ENCODE assay signal across 12 cellular contexts in genomic region chr11:57320719-57321387, GRCh38. TPM values are rescaled to one million over a fixed set of nuclear protein-coding genes. Genes with fewer than 3 reads are reported as not detected.
DNase-seq lines count a peak whose midpoint lies in the region; ATAC-seq and TF ChIP-seq lines count a peak whose summit lies in the region.
"Had no signal": no experiment of that assay in that cellular context is flagged by ENCODE, and none has a peak within 500 bp of the region (broad histone marks: within the 10 kb centered on the region; RNA-seq: fewer than 3 reads in every experiment).

No MANE protein-coding gene starts in this region.

- no peak for TF ChIP-seq CTCF in CD8-positive, alpha-beta T cell (IDR thresholded peaks at IDR 0.05)
- TF ChIP-seq CTCF in retinal pigment epithelial cell (conservative IDR thresholded peaks at IDR 0.05; ENCODE audit: low read depth, low read length) (no peak), GM13977 (IDR thresholded peaks at IDR 0.05; ENCODE audit: extremely low read depth, insufficient read depth, missing control alignments) (no peak)

- no peaks in the 10 kb centered on the region for H3K27me3 Mint-ChIP-seq in CD8-positive, alpha-beta T cell (ENCODE audit: low read depth)

- no peak for ATAC-seq in CD8-positive, alpha-beta T cell

- no peak for DNase-seq in CD8-positive, alpha-beta T cell
- DNase-seq in adipocyte (ENCODE audit: low read depth) (no peak), hepatic stellate cell (ENCODE audit: low spot score) (peak; percentile 49), retinal pigment epithelial cell (ENCODE audit: low read depth) (no peak), RPMI8226 (no peak), NCI-H1417 (lab: John Stamatoyannopoulos, UW) (no peak), NCI-H748 (lab: John Stamatoyannopoulos, UW; ENCODE audit: unreplicated experiment) (no peak), GM13977 (ENCODE audit: low spot score) (no peak)
- DNase-seq: occipital lobe had no signal

- intact Hi-C loops in CD8-positive, alpha-beta T cell (cut with DNase I, micrococcal nuclease), result loop anchor here (5.0 to 10.0 kb wide), 3 partner anchors 106 to 1824 kb away; partner anchors contain the start of genes FAM111A (in 1 of the 2), LPXN (in 1 of the 2), SLC43A3 (in 1 of the 2) and ZFP91 (in 1 of the 2)

- no peak overlapping the region for H3K4me3 Mint-ChIP-seq in CD8-positive, alpha-beta T cell

- in situ Hi-C loops in GM13977 (cut with MboI; ENCODE audit: low pct_unique_long_range_greater_than_20kb, low sequenced_read_pairs, unreplicated experiment), result no loop called here

- H3K27me3 ChIP-seq in CD8-positive, alpha-beta T cell (ENCODE audit: insufficient read depth, low read length), result no peaks in the 10 kb centered on the region
- no peaks in the 10 kb centered on the region for H3K27me3 ChIP-seq in adipocyte (replicated peaks; ENCODE audit: control insufficient read depth, insufficient read depth, low read length)
- H3K27me3 ChIP-seq: cardiac muscle cell had no signal

- no peak overlapping the region for H3K4me3 ChIP-seq in CD8-positive, alpha-beta T cell (ENCODE audit: low read depth, low read length)
- H3K4me3 ChIP-seq in adipocyte (ENCODE audit: low read length) (peak overlapping the region; percentile 98), retinal pigment epithelial cell (ENCODE audit: low read length) (peak overlapping the region; percentile 47)
- H3K4me3 ChIP-seq: cardiac muscle cell had no signal

- no peaks in the 10 kb centered on the region for H3K9me3 Mint-ChIP-seq in CD8-positive, alpha-beta T cell

- H3K9ac ChIP-seq in adipocyte (ENCODE audit: low read length), result peak overlapping the region; percentile 100

- POLR2A ChIA-PET in CD8-positive, alpha-beta T cell (lab: Charles Lee), result interaction anchor here (0.6 kb wide), 1 partner anchor 46 kb away, joined by 5 read pairs; no protein-coding TSS in a partner anchor

- no peaks in the 10 kb centered on the region for H3K9me3 ChIP-seq in CD8-positive, alpha-beta T cell (ENCODE audit: low read length)
- H3K9me3 ChIP-seq in adipocyte (ENCODE audit: control insufficient read depth, low read length), result no peaks in the 10 kb centered on the region

- no peaks in the 10 kb centered on the region for H3K36me3 ChIP-seq in CD8-positive, alpha-beta T cell (ENCODE audit: insufficient read depth, low read length)
- H3K36me3 ChIP-seq in adipocyte (ENCODE audit: control insufficient read depth, insufficient read depth, low read length, severe bottlenecking), result peaks cover 49% of the 10 kb centered on the region

- peaks cover 28% of the 10 kb centered on the region for H3K4me1 ChIP-seq in CD8-positive, alpha-beta T cell (ENCODE audit: insufficient read depth, low read length)
- H3K4me1 ChIP-seq in adipocyte (ENCODE audit: control insufficient read depth, insufficient read depth, low read length), result peaks cover 76% of the 10 kb centered on the region

- CTCF ChIA-PET in CD8-positive, alpha-beta T cell (lab: Charles Lee), result interaction anchor here (1.4 kb wide), 1 partner anchor 28 kb away, joined by 3 read pairs; no protein-coding TSS in a partner anchor

- H3K4me1 Mint-ChIP-seq in CD8-positive, alpha-beta T cell (ENCODE audit: low read depth), result peaks cover 25% of the 10 kb centered on the region

- peaks cover 21% of the 10 kb centered on the region for H3K36me3 Mint-ChIP-seq in CD8-positive, alpha-beta T cell

- H3K27ac ChIP-seq in CD8-positive, alpha-beta T cell (ENCODE audit: low read depth, low read length), result no peak overlapping the region

- H3K27ac Mint-ChIP-seq in CD8-positive, alpha-beta T cell, result peak overlapping the region; percentile 42

RNA-seq across cellular contexts. Expression of gene TNKS1BP1, which starts 3.9 kb away (rescaled TPM):
- total RNA-seq in CD8-positive, alpha-beta T cell, result 10 to 100 TPM; 13.5 to 14.0 TPM

RNA-seq across cellular contexts. Expression of gene SSRP1, which starts 14.8 kb away (rescaled TPM):
- 10 to 100 TPM; 34.3 to 36.3 TPM for total RNA-seq in CD8-positive, alpha-beta T cell

RNA-seq across cellular contexts. Expression of gene P2RX3, which starts 17.3 kb away (rescaled TPM):
- not detected for total RNA-seq in CD8-positive, alpha-beta T cell
- total RNA-seq: activated CD8-positive, alpha-beta memory T cell treated with anti-CD3 and anti-CD28 coated beads for 36 hours; NCI-H460; occipital lobe had no signal
